ENCODE assay signal across 1 cellular context in genomic region chr1:43011020-43011419, GRCh38.
A peak's percentile ranks its signal among the peaks of the same experiment; 100 is the strongest.
TF ChIP-seq lines count a peak whose summit lies in the region.

No MANE protein-coding gene starts in this region.

TF ChIP-seq in K562, 482 proteins besides CTCF, POLR2A, EP300 and RAD21 (continued from another document and continues in another):
- TF ChIP-seq VEZF1 (CRISPR knock-in tag; IDR thresholded peaks at IDR 0.05) (0 out of 2 replicates have a peak, but pooled peaks have one; percentile 28), SIX5 (IDR thresholded peaks at IDR 0.05; ENCODE audit: borderline replicate concordance in 1 of 2, insufficient read depth in 1 of 2, low read depth in 1 of 2, low read length in 2 of 2) (no peak), RHOXF2B (CRISPR knock-in tag; conservative IDR thresholded peaks at IDR 0.05) (no peak), ZFP91 (CRISPR knock-in tag; IDR thresholded peaks at IDR 0.05) (no peak), CREB1 (IDR thresholded peaks at IDR 0.05) (no peak), CREB1 (CRISPR knock-in tag; IDR thresholded peaks at IDR 0.05) (no peak), ZC3H11A (IDR thresholded peaks at IDR 0.05; ENCODE audit: low read depth, low read length) (no peak), E2F8 (IDR thresholded peaks at IDR 0.05; ENCODE audit: low read depth, partially characterized antibody) (no peak), ZC3H8 (IDR thresholded peaks at IDR 0.05) (no peak), HMG20A (CRISPR knock-in tag; conservative IDR thresholded peaks at IDR 0.05) (no peak), TGIF2 (CRISPR knock-in tag; IDR thresholded peaks at IDR 0.05) (no peak), KLF1 (tag; IDR thresholded peaks at IDR 0.05) (no peak), POLR2AphosphoS2 (IDR thresholded peaks at IDR 0.05; ENCODE audit: low read length) (no peak), SIN3A (IDR thresholded peaks at IDR 0.05; ENCODE audit: borderline replicate concordance in 2 of 2, control insufficient read depth in 1 of 2, low read depth in 2 of 2, low read length in 2 of 2) (no peak), ESRRB (CRISPR knock-in tag; IDR thresholded peaks at IDR 0.05; ENCODE audit: borderline replicate concordance) (no peak), ETV6 (IDR thresholded peaks at IDR 0.05; ENCODE audit: borderline replicate concordance in 1 of 2, low read depth in 2 of 2, low read length in 1 of 2) (no peak), ETV6 (CRISPR knock-in tag; IDR thresholded peaks at IDR 0.05; ENCODE audit: borderline replicate concordance) (no peak), TAF15 (IDR thresholded peaks at IDR 0.05; ENCODE audit: low read depth, low read length) (no peak), STAT6 (CRISPR knock-in tag; IDR thresholded peaks at IDR 0.05) (no peak), ZNF444 (CRISPR knock-in tag; IDR thresholded peaks at IDR 0.05) (no peak), KLF13 (tag; IDR thresholded peaks at IDR 0.05; ENCODE audit: borderline replicate concordance, low read depth) (no peak), ATF1 (CRISPR knock-in tag; IDR thresholded peaks at IDR 0.05) (no peak), ATF1 (tag; IDR thresholded peaks at IDR 0.05) (no peak), ATF3 (IDR thresholded peaks at IDR 0.05) (peak; percentile 49; the same call in 1 of the 2 replicates), ATF3 (CRISPR knock-in tag; conservative IDR thresholded peaks at IDR 0.05) (no peak), MIER1 (IDR thresholded peaks at IDR 0.05; ENCODE audit: low read depth) (no peak), CTCFL (IDR thresholded peaks at IDR 0.05; ENCODE audit: borderline replicate concordance, insufficient read depth, low read depth, low read length, poor library complexity, severe bottlenecking) (no peak), EHMT2 (IDR thresholded peaks at IDR 0.05) (peak; percentile 38; the same call in 1 of the 2 replicates), GABPB1 (CRISPR knock-in tag; IDR thresholded peaks at IDR 0.05) (no peak), ZNF12 (CRISPR knock-in tag; IDR thresholded peaks at IDR 0.05) (no peak), YY1 (IDR thresholded peaks at IDR 0.05; ENCODE audit: borderline replicate concordance in 1 of 3, control insufficient read depth in 1 of 3, extremely low read depth in 1 of 3, insufficient read depth in 3 of 3, insufficient read length in 1 of 3, insufficient replicate concordance in 2 of 3, low read depth in 1 of 3, low read length in 2 of 3) (no peak), HBP1 (CRISPR knock-in tag; IDR thresholded peaks at IDR 0.05) (no peak), TEAD1 (CRISPR knock-in tag; IDR thresholded peaks at IDR 0.05) (no peak), ZNF764 (CRISPR knock-in tag; IDR thresholded peaks at IDR 0.05; ENCODE audit: low read depth) (no peak), ARNT (IDR thresholded peaks at IDR 0.05) (no peak), FUS (optimal IDR thresholded peaks at IDR 0.05; ENCODE audit: low read depth, low read length) (no peak)
- TF ChIP-seq, protein P1, sequence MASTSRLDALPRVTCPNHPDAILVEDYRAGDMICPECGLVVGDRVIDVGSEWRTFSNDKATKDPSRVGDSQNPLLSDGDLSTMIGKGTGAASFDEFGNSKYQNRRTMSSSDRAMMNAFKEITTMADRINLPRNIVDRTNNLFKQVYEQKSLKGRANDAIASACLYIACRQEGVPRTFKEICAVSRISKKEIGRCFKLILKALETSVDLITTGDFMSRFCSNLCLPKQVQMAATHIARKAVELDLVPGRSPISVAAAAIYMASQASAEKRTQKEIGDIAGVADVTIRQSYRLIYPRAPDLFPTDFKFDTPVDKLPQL (IDR thresholded peaks at IDR 0.05; ENCODE audit: extremely low read depth, insufficient read length) = no peak
- TF ChIP-seq, protein P2, sequence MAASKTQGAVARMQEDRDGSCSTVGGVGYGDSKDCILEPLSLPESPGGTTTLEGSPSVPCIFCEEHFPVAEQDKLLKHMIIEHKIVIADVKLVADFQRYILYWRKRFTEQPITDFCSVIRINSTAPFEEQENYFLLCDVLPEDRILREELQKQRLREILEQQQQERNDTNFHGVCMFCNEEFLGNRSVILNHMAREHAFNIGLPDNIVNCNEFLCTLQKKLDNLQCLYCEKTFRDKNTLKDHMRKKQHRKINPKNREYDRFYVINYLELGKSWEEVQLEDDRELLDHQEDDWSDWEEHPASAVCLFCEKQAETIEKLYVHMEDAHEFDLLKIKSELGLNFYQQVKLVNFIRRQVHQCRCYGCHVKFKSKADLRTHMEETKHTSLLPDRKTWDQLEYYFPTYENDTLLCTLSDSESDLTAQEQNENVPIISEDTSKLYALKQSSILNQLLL (CRISPR knock-in tag; IDR thresholded peaks at IDR 0.05; ENCODE audit: borderline replicate concordance) = no peak
- TF ChIP-seq, protein P3, sequence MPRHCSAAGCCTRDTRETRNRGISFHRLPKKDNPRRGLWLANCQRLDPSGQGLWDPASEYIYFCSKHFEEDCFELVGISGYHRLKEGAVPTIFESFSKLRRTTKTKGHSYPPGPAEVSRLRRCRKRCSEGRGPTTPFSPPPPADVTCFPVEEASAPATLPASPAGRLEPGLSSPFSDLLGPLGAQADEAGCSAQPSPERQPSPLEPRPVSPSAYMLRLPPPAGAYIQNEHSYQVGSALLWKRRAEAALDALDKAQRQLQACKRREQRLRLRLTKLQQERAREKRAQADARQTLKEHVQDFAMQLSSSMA (CRISPR knock-in tag; IDR thresholded peaks at IDR 0.05) = no peak
- TF ChIP-seq, protein P4, sequence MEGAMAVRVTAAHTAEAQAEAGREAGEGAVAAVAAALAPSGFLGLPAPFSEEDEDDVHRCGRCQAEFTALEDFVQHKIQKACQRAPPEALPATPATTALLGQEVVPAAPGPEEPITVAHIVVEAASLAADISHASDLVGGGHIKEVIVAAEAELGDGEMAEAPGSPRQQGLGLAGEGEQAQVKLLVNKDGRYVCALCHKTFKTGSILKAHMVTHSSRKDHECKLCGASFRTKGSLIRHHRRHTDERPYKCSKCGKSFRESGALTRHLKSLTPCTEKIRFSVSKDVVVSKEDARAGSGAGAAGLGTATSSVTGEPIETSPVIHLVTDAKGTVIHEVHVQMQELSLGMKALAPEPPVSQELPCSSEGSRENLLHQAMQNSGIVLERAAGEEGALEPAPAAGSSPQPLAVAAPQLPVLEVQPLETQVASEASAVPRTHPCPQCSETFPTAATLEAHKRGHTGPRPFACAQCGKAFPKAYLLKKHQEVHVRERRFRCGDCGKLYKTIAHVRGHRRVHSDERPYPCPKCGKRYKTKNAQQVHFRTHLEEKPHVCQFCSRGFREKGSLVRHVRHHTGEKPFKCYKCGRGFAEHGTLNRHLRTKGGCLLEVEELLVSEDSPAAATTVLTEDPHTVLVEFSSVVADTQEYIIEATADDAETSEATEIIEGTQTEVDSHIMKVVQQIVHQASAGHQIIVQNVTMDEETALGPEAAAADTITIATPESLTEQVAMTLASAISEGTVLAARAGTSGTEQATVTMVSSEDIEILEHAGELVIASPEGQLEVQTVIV (CRISPR knock-in tag; IDR thresholded peaks at IDR 0.05; ENCODE audit: borderline replicate concordance) = no peak
- TF ChIP-seq, protein P5, sequence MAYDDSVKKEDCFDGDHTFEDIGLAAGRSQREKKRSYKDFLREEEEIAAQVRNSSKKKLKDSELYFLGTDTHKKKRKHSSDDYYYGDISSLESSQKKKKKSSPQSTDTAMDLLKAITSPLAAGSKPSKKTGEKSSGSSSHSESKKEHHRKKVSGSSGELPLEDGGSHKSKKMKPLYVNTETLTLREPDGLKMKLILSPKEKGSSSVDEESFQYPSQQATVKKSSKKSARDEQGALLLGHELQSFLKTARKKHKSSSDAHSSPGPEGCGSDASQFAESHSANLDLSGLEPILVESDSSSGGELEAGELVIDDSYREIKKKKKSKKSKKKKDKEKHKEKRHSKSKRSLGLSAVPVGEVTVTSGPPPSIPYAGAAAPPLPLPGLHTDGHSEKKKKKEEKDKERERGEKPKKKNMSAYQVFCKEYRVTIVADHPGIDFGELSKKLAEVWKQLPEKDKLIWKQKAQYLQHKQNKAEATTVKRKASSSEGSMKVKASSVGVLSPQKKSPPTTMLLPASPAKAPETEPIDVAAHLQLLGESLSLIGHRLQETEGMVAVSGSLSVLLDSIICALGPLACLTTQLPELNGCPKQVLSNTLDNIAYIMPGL (CRISPR knock-in tag; IDR thresholded peaks at IDR 0.05) = no peak
